Comparison of ENCODE assay signal across 1 cellular context in the genomic region with DNA sequence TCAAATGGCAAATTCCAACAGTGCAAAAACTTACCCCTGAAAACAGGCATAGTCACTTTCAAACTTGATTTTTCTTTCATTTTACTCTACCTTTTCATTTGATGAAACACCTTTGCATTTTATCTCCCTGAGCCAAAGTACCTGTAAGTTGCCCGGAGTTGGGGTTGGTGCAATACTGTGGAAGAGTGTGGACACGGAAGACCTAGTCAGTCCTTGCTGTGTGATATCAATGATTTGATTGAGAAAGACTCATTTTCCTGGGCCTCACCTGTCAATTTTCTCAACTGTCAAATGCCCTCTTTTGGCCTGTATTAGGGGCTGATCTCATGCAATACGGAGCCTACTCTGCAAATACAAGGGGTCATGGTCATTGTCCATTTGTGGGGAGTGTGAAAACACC.
TF ChIP-seq lines count a peak whose summit lies in the region.

No MANE protein-coding gene starts in this region.

TF ChIP-seq in GM12878, 131 proteins besides CTCF, POLR2A, EP300 and RAD21:
- TF ChIP-seq GATAD2B (conservative IDR thresholded peaks at IDR 0.05; ENCODE audit: low read depth) (no peak), HDAC6 (IDR thresholded peaks at IDR 0.05; ENCODE audit: unreplicated experiment) (no peak), POU2F2 (IDR thresholded peaks at IDR 0.05; ENCODE audit: borderline replicate concordance, low read depth, low read length) (no peak), NFXL1 (IDR thresholded peaks at IDR 0.05; ENCODE audit: borderline replicate concordance) (no peak), TCF7 (IDR thresholded peaks at IDR 0.05; ENCODE audit: borderline replicate concordance) (no peak), EGR1 (IDR thresholded peaks at IDR 0.05; ENCODE audit: borderline replicate concordance in 1 of 2, low read depth in 2 of 2, low read length in 2 of 2) (no peak), ZNF217 (IDR thresholded peaks at IDR 0.05) (no peak), KLF5 (IDR thresholded peaks at IDR 0.05; ENCODE audit: partially characterized antibody) (no peak), ZNF207 (IDR thresholded peaks at IDR 0.05; ENCODE audit: borderline replicate concordance) (no peak), RBBP5 (conservative IDR thresholded peaks at IDR 0.05) (no peak), IKZF1 (conservative IDR thresholded peaks at IDR 0.05) (no peak), BMI1 (IDR thresholded peaks at IDR 0.05; ENCODE audit: borderline replicate concordance) (no peak), SREBF1 (IDR thresholded peaks at IDR 0.05; ENCODE audit: low read length) (no peak), RFX5 (IDR thresholded peaks at IDR 0.05; ENCODE audit: low read depth, low read length) (no peak), PML (IDR thresholded peaks at IDR 0.05; ENCODE audit: low read length) (no peak), MXI1 (IDR thresholded peaks at IDR 0.05; ENCODE audit: low read depth, low read length) (no peak), NRF1 (conservative IDR thresholded peaks at IDR 0.05; ENCODE audit: low read depth, low read length) (no peak), ATF3 (IDR thresholded peaks at IDR 0.05; ENCODE audit: borderline replicate concordance, extremely low read depth, low read depth, low read length) (no peak)
